ENCODE assay signal across 12 cellular contexts in genomic region chr17:68377771-68378201, GRCh38.
DNase-seq lines count a peak whose midpoint lies in the region; ATAC-seq and TF ChIP-seq lines count a peak whose summit lies in the region.
"Had no signal": no experiment of that assay in that cellular context is flagged by ENCODE, and none has a peak within 500 bp of the region (broad histone marks: within the 10 kb centered on the region; RNA-seq: fewer than 3 reads in every experiment).

No MANE protein-coding gene starts in this region.

- no peaks in the 10 kb centered on the region for H3K36me3 ChIP-seq in Caco-2 (ENCODE audit: control insufficient read depth, insufficient read depth, low read length)
- no peaks in the 10 kb centered on the region for H3K36me3 ChIP-seq in SJCRH30
- H3K36me3 ChIP-seq in gastroesophageal sphincter: no peaks in the 10 kb centered on the region
- H3K36me3 ChIP-seq in rectal smooth muscle tissue (ENCODE audit: control insufficient read depth, insufficient read depth, low read length): no peaks in the 10 kb centered on the region

- DNase-seq in Caco-2 (peak in 1 of 2 experiments; percentile 50), SJCRH30 (no peak), COLO829 (ENCODE audit: low spot score) (no peak), kidney glomerular epithelial cell (lab: John Stamatoyannopoulos, UW) (no peak), OCI-M2 (lab: John Stamatoyannopoulos, UW; ENCODE audit: unreplicated experiment) (no peak)
- no peak for DNase-seq in activated CD4-positive, alpha-beta memory T cell treated with anti-CD3 and anti-CD28 coated beads, Interleukin-2, amount 10 ng/mL, durations not matched to agents 7 days and 5 days
- DNase-seq: effector CD8-positive, alpha-beta T cell; NCI-H345; stimulated activated CD4-positive, alpha-beta T cell treated with anti-CD3 and anti-CD28 coated beads, Interleukin-15, amount 100 ng/mL, for 24 hours had no signal

- H3K9me3 Mint-ChIP-seq in Caco-2 (ENCODE audit: unreplicated experiment): no peaks in the 10 kb centered on the region
- H3K9me3 Mint-ChIP-seq in activated CD4-positive, alpha-beta memory T cell treated with anti-CD3 and anti-CD28 coated beads, Interleukin-2, amount 10 ng/mL, durations not matched to agents 7 days and 5 days: no peaks in the 10 kb centered on the region
- H3K9me3 Mint-ChIP-seq: type B pancreatic cell had no signal

- H3K4me3 Mint-ChIP-seq in Caco-2 (ENCODE audit: unreplicated experiment): no peak overlapping the region
- H3K4me3 Mint-ChIP-seq in activated CD4-positive, alpha-beta memory T cell treated with anti-CD3 and anti-CD28 coated beads, Interleukin-2, amount 10 ng/mL, durations not matched to agents 7 days and 5 days: no peak overlapping the region

- WGBS in gastroesophageal sphincter (ENCODE audit: low coverage in 1 of 2), 2 donors: 81 to 94% methylated on average over 2 of the region's 5 CpGs

- POLR2A ChIA-PET in Caco-2 (lab: Charles Lee): no interaction called here
- POLR2A ChIA-PET in activated CD4-positive, alpha-beta memory T cell treated with anti-CD3 and anti-CD28 coated beads, Interleukin-2, amount 10 ng/mL, durations not matched to agents 7 days and 5 days (lab: Charles Lee): no interaction called here

- no TSS peak for BruUV-seq in Caco-2 (replicated peaks; lab: Mats Ljungman, UMichigan)

- H3K27ac ChIP-seq in SJCRH30 (no peak overlapping the region), gastroesophageal sphincter (peak overlapping the region; percentile 30 to 92 (median 90)), rectal smooth muscle tissue (ENCODE audit: low read depth, low read length) (peak overlapping the region; percentile 73)

- no peaks in the 10 kb centered on the region for H3K27me3 ChIP-seq in Caco-2 (replicated peaks; ENCODE audit: control insufficient read depth, insufficient read depth, low read length)
- no peaks in the 10 kb centered on the region for H3K27me3 ChIP-seq in SJCRH30
- no peaks in the 10 kb centered on the region for H3K27me3 ChIP-seq in gastroesophageal sphincter
- H3K27me3 ChIP-seq in rectal smooth muscle tissue (ENCODE audit: control insufficient read depth, insufficient read depth, low read length): no peaks in the 10 kb centered on the region

- H3K36me3 Mint-ChIP-seq in Caco-2 (ENCODE audit: insufficient read depth, unreplicated experiment): no peaks in the 10 kb centered on the region
- H3K36me3 Mint-ChIP-seq in activated CD4-positive, alpha-beta memory T cell treated with anti-CD3 and anti-CD28 coated beads, Interleukin-2, amount 10 ng/mL, durations not matched to agents 7 days and 5 days (ENCODE audit: low read depth): peaks cover 7% of the 10 kb centered on the region
- H3K36me3 Mint-ChIP-seq: type B pancreatic cell had no signal

- H3K9me3 ChIP-seq in Caco-2 (no peaks in the 10 kb centered on the region), SJCRH30 (replicated peaks) (no peaks in the 10 kb centered on the region), gastroesophageal sphincter (no peaks in the 10 kb centered on the region)

- H3K27ac Mint-ChIP-seq in Caco-2 (ENCODE audit: unreplicated experiment): peak overlapping the region; percentile 18
- H3K27ac Mint-ChIP-seq in activated CD4-positive, alpha-beta memory T cell treated with anti-CD3 and anti-CD28 coated beads, Interleukin-2, amount 10 ng/mL, durations not matched to agents 7 days and 5 days: no peak overlapping the region

- peak overlapping the region; percentile 0 for H3K9ac ChIP-seq in rectal smooth muscle tissue (ENCODE audit: low read length)

- H3K4me1 ChIP-seq in Caco-2: peaks cover 21% of the 10 kb centered on the region
- peaks cover 14% of the 10 kb centered on the region; the same call in 1 of the 2 replicates for H3K4me1 ChIP-seq in SJCRH30
- H3K4me1 ChIP-seq in gastroesophageal sphincter: peaks cover 0 to 29% (median 23%) of the 10 kb centered on the region in 3 donors
- H3K4me1 ChIP-seq in rectal smooth muscle tissue (ENCODE audit: control insufficient read depth, insufficient read depth, low read length): peaks cover 2% of the 10 kb centered on the region

- TF ChIP-seq POLR2A in gastroesophageal sphincter (IDR thresholded peaks at IDR 0.05): peak in 1 of 2 donors; percentile 24

- TF ChIP-seq EP300 in gastroesophageal sphincter (IDR thresholded peaks at IDR 0.05): no peak

- TF ChIP-seq CTCF in Caco-2 (IDR thresholded peaks at IDR 0.05; ENCODE audit: insufficient read depth in 1 of 2, low read depth in 1 of 2, low read length in 1 of 2, severe bottlenecking in 1 of 2, unreplicated experiment in 1 of 2) (no peak), gastroesophageal sphincter (IDR thresholded peaks at IDR 0.05) (no peak)

- no peaks in the 10 kb centered on the region for H3K27me3 Mint-ChIP-seq in Caco-2 (ENCODE audit: insufficient read depth, unreplicated experiment)
- H3K27me3 Mint-ChIP-seq in activated CD4-positive, alpha-beta memory T cell treated with anti-CD3 and anti-CD28 coated beads, Interleukin-2, amount 10 ng/mL, durations not matched to agents 7 days and 5 days: no peaks in the 10 kb centered on the region
- H3K27me3 Mint-ChIP-seq: type B pancreatic cell had no signal

- CTCF ChIA-PET in Caco-2 (lab: Charles Lee): no interaction called here
- CTCF ChIA-PET in activated CD4-positive, alpha-beta memory T cell treated with anti-CD3 and anti-CD28 coated beads, Interleukin-2, amount 10 ng/mL, durations not matched to agents 7 days and 5 days (lab: Charles Lee): no interaction called here

- intact Hi-C loops in Caco-2 (cut with micrococcal nuclease; ENCODE audit: unreplicated experiment): no loop called here

- ATAC-seq in gastroesophageal sphincter: no peak

- H3K4me1 Mint-ChIP-seq in Caco-2 (ENCODE audit: low read depth, unreplicated experiment): peaks cover 16% of the 10 kb centered on the region
- H3K4me1 Mint-ChIP-seq in activated CD4-positive, alpha-beta memory T cell treated with anti-CD3 and anti-CD28 coated beads, Interleukin-2, amount 10 ng/mL, durations not matched to agents 7 days and 5 days: peaks cover 6% of the 10 kb centered on the region

- H3K4me3 ChIP-seq in Caco-2 (ENCODE audit: low read depth, low read length) (no peak overlapping the region), SJCRH30 (peak overlapping the region; percentile 13; the same call in 1 of the 2 replicates), gastroesophageal sphincter (peak overlapping the region in 1 of 2 donors; percentile 30), rectal smooth muscle tissue (ENCODE audit: low read length) (no peak overlapping the region)
